In genomic region chr13:97369269-97369893, GRCh38 we compare ENCODE assay signal across 8 cellular contexts.
DNase-seq lines count a peak whose midpoint lies in the region; ATAC-seq and TF ChIP-seq lines count a peak whose summit lies in the region.

No MANE protein-coding gene starts in this region.

- peaks cover 31% of the 10 kb centered on the region for H3K4me1 ChIP-seq in BLaER1
- H3K4me1 ChIP-seq in adipocyte (ENCODE audit: control insufficient read depth, insufficient read depth, low read length) = peaks cover 25% of the 10 kb centered on the region
- H3K4me1 ChIP-seq in mucosa of descending colon (ENCODE audit: low read depth) = no peaks in the 10 kb centered on the region

- peak overlapping the region; percentile 78 for H3K9ac ChIP-seq in BLaER1
- peak overlapping the region; percentile 82 for H3K9ac ChIP-seq in adipocyte (ENCODE audit: low read length)

- TF ChIP-seq CTCF in mucosa of descending colon (IDR thresholded peaks at IDR 0.05) = no peak

- intact Hi-C loops in mucosa of descending colon (cut with DNase I, micrococcal nuclease) = no loop called here

- H3K36me3 ChIP-seq in BLaER1 (peaks cover 35% of the 10 kb centered on the region), adipocyte (ENCODE audit: control insufficient read depth, insufficient read depth, low read length, severe bottlenecking) (peaks cover 44% of the 10 kb centered on the region), mucosa of descending colon (ENCODE audit: low read depth) (no peaks in the 10 kb centered on the region)

- ATAC-seq in GM19025 (IDR thresholded peaks at IDR 0.05; ENCODE audit: low read depth, unreplicated experiment) = peak; percentile 62
- peak; percentile 61 for ATAC-seq in HG03139 (IDR thresholded peaks at IDR 0.05; ENCODE audit: unreplicated experiment)
- peak; percentile 37 for ATAC-seq in mucosa of descending colon

- H3K9me3 ChIP-seq in BLaER1 (no peaks in the 10 kb centered on the region), adipocyte (ENCODE audit: control insufficient read depth, low read length) (no peaks in the 10 kb centered on the region), mucosa of descending colon (no peaks in the 10 kb centered on the region)

- H3K27ac ChIP-seq in BLaER1 = peak overlapping the region; percentile 80

- H3K4me3 ChIP-seq in BLaER1 (peak overlapping the region; percentile 62), adipocyte (ENCODE audit: low read length) (peak overlapping the region; percentile 81), mucosa of descending colon (no peak overlapping the region)

- H3K4me2 ChIP-seq in BLaER1 = peak overlapping the region; percentile 85

- no peaks in the 10 kb centered on the region for H4K20me1 ChIP-seq in BLaER1

- DNase-seq in adipocyte (ENCODE audit: low read depth) (peak; percentile 21), mucosa of descending colon (no peak), putamen (ENCODE audit: low spot score) (no peak), amniotic stem cell (lab: John Stamatoyannopoulos, UW) (no peak)
- no peak for DNase-seq in activated CD4-positive, alpha-beta T cell treated with anti-CD3 and anti-CD28 coated beads, Interleukin-2, amount 50 U/mL, for 4 hours

- H3K27me3 ChIP-seq in BLaER1 = no peaks in the 10 kb centered on the region
- no peaks in the 10 kb centered on the region for H3K27me3 ChIP-seq in adipocyte (replicated peaks; ENCODE audit: control insufficient read depth, insufficient read depth, low read length)
